Comparison of ENCODE assay signal across 8 cellular contexts in the genomic region with DNA sequence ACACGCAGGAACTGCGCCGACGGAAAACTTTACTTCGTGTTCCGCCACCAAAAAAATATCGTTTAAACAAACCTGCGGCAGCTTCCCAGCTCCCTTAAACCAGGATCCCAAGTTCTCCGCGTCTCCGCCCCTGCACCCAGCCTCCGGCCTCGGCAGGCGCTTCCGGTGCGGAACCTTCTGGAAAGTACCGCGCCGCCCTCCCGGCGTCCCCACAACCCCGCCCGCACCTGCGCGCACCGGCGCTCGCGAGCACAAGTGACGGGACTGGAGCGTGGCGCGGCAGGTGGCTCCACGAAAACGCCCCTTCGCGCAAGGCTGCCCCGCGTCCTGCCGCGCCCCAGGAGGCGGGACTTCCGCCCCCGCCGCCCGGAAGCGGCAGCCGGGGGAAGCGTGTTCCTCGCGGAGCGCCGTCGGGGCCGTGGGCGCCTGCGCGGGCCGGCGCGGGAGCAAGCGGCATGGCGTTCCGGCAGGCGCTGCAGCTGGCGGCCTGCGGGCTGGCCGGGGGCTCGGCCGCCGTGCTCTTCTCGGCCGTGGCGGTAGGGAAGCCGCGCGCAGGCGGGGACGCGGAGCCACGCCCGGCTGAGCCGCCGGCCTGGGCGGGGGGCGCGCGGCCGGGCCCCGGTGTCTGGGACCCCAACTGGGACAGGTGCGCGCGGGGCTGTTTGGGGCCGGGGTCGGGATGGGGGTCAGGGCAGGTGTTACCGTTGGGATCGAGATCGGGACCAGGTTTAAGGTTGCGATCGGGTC. TPM values are rescaled to one million over a fixed set of nuclear protein-coding genes. Genes with fewer than 3 reads are reported as not detected.
DNase-seq lines count a peak whose midpoint lies in the region; ATAC-seq and TF ChIP-seq lines count a peak whose summit lies in the region.

Gene PGAM5 (plus strand): TSS at position 421 of the 747 bp plus-strand sequence. CDS start 35 bp downstream, at position 456.

- H2AFZ ChIP-seq in OCI-LY1 (ENCODE audit: low read length), result no peak within 1 kb of the TSS

- no peaks in the 10 kb centered on the region for H3K9me2 ChIP-seq in OCI-LY1 (ENCODE audit: low read depth, low read length)

- H3K9me3 ChIP-seq in HUES64 (ENCODE audit: insufficient read depth, low read depth, low read length), result no peaks in the 10 kb centered on the region
- H3K9me3 ChIP-seq in OCI-LY1 (ENCODE audit: low read length), result no peaks in the 10 kb centered on the region
- H3K9me3 ChIP-seq in mucosa of descending colon, result no peaks in the 10 kb centered on the region

- WGBS in HUES64, result under 1% methylated on average over 100 of the region's 100 CpGs

- H4K20me1 ChIP-seq in OCI-LY1 (ENCODE audit: insufficient read depth, low read length), result no peaks in the 10 kb centered on the region

- H3K9ac ChIP-seq in HUES64 (ENCODE audit: low read depth, low read length) (peak within 1 kb of the TSS; percentile 87), OCI-LY1 (ENCODE audit: low read length) (peak within 1 kb of the TSS; percentile 96)

- H3K27me3 ChIP-seq in HUES64 (ENCODE audit: insufficient read depth, low read length) (no peaks in the 10 kb centered on the region), OCI-LY1 (ENCODE audit: insufficient read depth, low read length) (no peaks in the 10 kb centered on the region)

- peak; percentile 82 for ATAC-seq in GM21526 (IDR thresholded peaks at IDR 0.05; ENCODE audit: low FRiP score, unreplicated experiment)
- ATAC-seq in mucosa of descending colon, result peak; percentile 96

- peak within 1 kb of the TSS; percentile 81 for H3K4me3 ChIP-seq in HUES64 (ENCODE audit: low read length)
- H3K4me3 ChIP-seq in OCI-LY1 (ENCODE audit: low read depth, low read length, poor library complexity, severe bottlenecking), result peak within 1 kb of the TSS; percentile 98
- H3K4me3 ChIP-seq in epithelial cell of esophagus (ENCODE audit: low read length), result peak within 1 kb of the TSS; percentile 72
- H3K4me3 ChIP-seq in mucosa of descending colon, result peak within 1 kb of the TSS; percentile 81

- H3K79me2 ChIP-seq in OCI-LY1 (ENCODE audit: insufficient read depth, low read length), result peaks cover 38% of the 10 kb centered on the region

- intact Hi-C loops in mucosa of descending colon (cut with DNase I, micrococcal nuclease), result no loop called here

- H3K36me3 ChIP-seq in HUES64 (ENCODE audit: insufficient read depth, low read length) (peaks cover 15% of the 10 kb centered on the region), OCI-LY1 (ENCODE audit: insufficient read depth, low read length) (peaks cover 34% of the 10 kb centered on the region), mucosa of descending colon (ENCODE audit: low read depth) (no peaks in the 10 kb centered on the region)

- no peaks in the 10 kb centered on the region for H3F3A ChIP-seq in OCI-LY1 (ENCODE audit: insufficient read depth, low read length)

- H3K4me2 ChIP-seq in OCI-LY1 (ENCODE audit: low read length), result peak within 1 kb of the TSS; percentile 85

- H3K4me1 ChIP-seq in HUES64 (ENCODE audit: insufficient read depth, low read length), result peaks cover 5% of the 10 kb centered on the region; the same call in 1 of the 2 replicates
- H3K4me1 ChIP-seq in OCI-LY1 (ENCODE audit: insufficient read depth, low read length, severe bottlenecking), result peaks cover 21% of the 10 kb centered on the region
- H3K4me1 ChIP-seq in mucosa of descending colon (ENCODE audit: low read depth), result peaks cover 14% of the 10 kb centered on the region

- DNase-seq in DMS 273 treated with DMSO at 0.1 percent for 48 hours (lab: John Stamatoyannopoulos, UW), result peak; percentile 4
- DNase-seq in activated CD8-positive, alpha-beta memory T cell treated with anti-CD3 and anti-CD28 coated beads, Interleukin-2, amount 50 U/mL, for 48 hours, result peak; percentile 92
- peak; percentile 95 for DNase-seq in epithelial cell of esophagus (ENCODE audit: low read depth)
- peak; percentile 89 to 95 (median 95) for DNase-seq in mucosa of descending colon
- DNase-seq in stimulated activated CD8-positive, alpha-beta memory T cell treated with anti-CD3 and anti-CD28 coated beads, Interleukin-4, amount 100 ng/mL, for 1 hour (ENCODE audit: low read depth in 2 of 2, low spot score in 1 of 2), result peak; percentile 69 to 78

- H3K27ac ChIP-seq in HUES64 (ENCODE audit: low read depth, low read length) (peak within 1 kb of the TSS; percentile 81), OCI-LY1 (ENCODE audit: low read depth, low read length, poor library complexity, severe bottlenecking) (peak within 1 kb of the TSS; percentile 75)

- TF ChIP-seq CTCF in OCI-LY1 (IDR thresholded peaks at IDR 0.05; ENCODE audit: low read length) (no peak), epithelial cell of esophagus (IDR thresholded peaks at IDR 0.05; ENCODE audit: insufficient read depth, low read depth, low read length, missing control alignments) (no peak), mucosa of descending colon (IDR thresholded peaks at IDR 0.05) (no peak)

RNA-seq across cellular contexts. Expression of gene PGAM5, which starts in this region (rescaled TPM):
- 53.0 TPM for polyA plus RNA-seq in HUES64 (2013, experiment 1 of 2)
- 43.5 TPM for polyA plus RNA-seq in HUES64 (2013, experiment 2 of 2)
- 10 to 100 TPM; 25.5 to 38.9 (median 30.9) TPM for total RNA-seq in mucosa of descending colon

Comparison
In these comparisons a context has a peak if more than half of its experiments do, and no peak if none do; other contexts are left out.
1. Peak in every context shown above with its lines: DNase-seq, ATAC-seq, H3K4me3 ChIP-seq and H3K27ac ChIP-seq.
2. DNase-seq: peak in every context shown above with its lines; median percentile 95 in epithelial cell of esophagus; 95 in mucosa of descending colon; 92 in activated CD8-positive, alpha-beta memory T cell treated with anti-CD3 and anti-CD28 coated beads, Interleukin-2, amount 50 U/mL, for 48 hours; 74 in stimulated activated CD8-positive, alpha-beta memory T cell treated with anti-CD3 and anti-CD28 coated beads, Interleukin-4, amount 100 ng/mL, for 1 hour; 4 in DMS 273 treated with DMSO at 0.1 percent for 48 hours.